Comparison of ENCODE assay signal across 18 cellular contexts in the genomic region with DNA sequence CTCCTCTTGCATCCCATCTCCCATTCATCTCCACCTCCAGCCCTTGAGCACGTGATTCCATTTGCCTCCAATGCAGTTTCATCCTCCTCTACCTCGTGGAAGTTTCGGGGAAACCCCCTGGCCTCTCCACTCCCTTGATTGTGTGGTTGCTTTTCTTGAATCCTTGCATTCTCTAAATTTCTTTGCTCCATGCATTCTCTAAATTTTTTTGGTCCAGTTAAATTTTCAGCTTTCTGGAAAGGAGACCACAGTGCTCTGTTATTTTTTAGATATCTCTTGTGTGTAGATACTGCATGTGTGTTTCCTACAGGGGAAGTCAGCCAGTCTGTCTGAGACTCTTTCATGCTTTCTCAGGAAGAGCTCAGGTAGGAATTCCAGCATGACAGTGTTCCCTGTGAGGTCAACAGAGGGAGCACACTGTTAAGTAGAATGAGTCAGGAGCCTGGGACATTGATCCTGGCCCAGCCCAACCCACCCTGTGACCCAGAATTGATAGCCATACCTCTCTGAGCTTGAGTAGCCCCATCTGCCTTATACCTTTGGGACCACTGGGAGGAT. TPM values are rescaled to one million over a fixed set of nuclear protein-coding genes. Genes with fewer than 3 reads are reported as not detected.
"Had no signal": no experiment of that assay in that cellular context is flagged by ENCODE, and none has a peak within 500 bp of the region (broad histone marks: within the 10 kb centered on the region; RNA-seq: fewer than 3 reads in every experiment).

No MANE protein-coding gene starts in this region.

- H3K27me3 ChIP-seq: right atrium auricular region, transverse colon had no signal

- H3K4me1 ChIP-seq: parathyroid adenoma, right atrium auricular region had no signal

- H3K27ac ChIP-seq: parathyroid adenoma, right atrium auricular region, transverse colon had no signal

- H3K36me3 ChIP-seq: right atrium auricular region had no signal

- H3K79me2 ChIP-seq: parathyroid adenoma had no signal

- H3K4me1 Mint-ChIP-seq: immature natural killer cell had no signal

- H3K4me3 Mint-ChIP-seq: activated CD4-positive, alpha-beta memory T cell treated with anti-CD3 and anti-CD28 coated beads for 36 hours; immature natural killer cell; stimulated activated naive B cell treated with anti-CD40 and anti-IgM and Interleukin-4, amounts not matched to agents 10 μg/mL and 1 μg/mL and 100 μg/mL, for 72 hours had no signal

- H3K4me3 ChIP-seq: right atrium auricular region, transverse colon had no signal

- H2AFZ ChIP-seq: parathyroid adenoma had no signal

- H3K27ac Mint-ChIP-seq: activated CD4-positive, alpha-beta memory T cell treated with anti-CD3 and anti-CD28 coated beads for 36 hours; immature natural killer cell; stimulated activated naive B cell treated with anti-CD40 and anti-IgM and Interleukin-4, amounts not matched to agents 10 μg/mL and 1 μg/mL and 100 μg/mL, for 72 hours had no signal

- H3K27me3 Mint-ChIP-seq: activated CD4-positive, alpha-beta memory T cell treated with anti-CD3 and anti-CD28 coated beads for 36 hours; stimulated activated naive B cell treated with anti-CD40 and anti-IgM and Interleukin-4, amounts not matched to agents 10 μg/mL and 1 μg/mL and 100 μg/mL, for 72 hours had no signal

- H3K9ac ChIP-seq: parathyroid adenoma had no signal

- DNase-seq: activated CD4-positive, alpha-beta memory T cell treated with anti-CD3 and anti-CD28 coated beads for 36 hours; activated naive CD4-positive, alpha-beta T cell treated with anti-CD3 and anti-CD28 coated beads, Interleukin-2, amount 50 U/mL, for 16 hours; activated T-cell treated with anti-CD3 and anti-CD28 coated beads for 4 hours; amniotic stem cell; cerebellar nuclear complex; dermis blood vessel endothelial cell; erythroblast; foreskin fibroblast; glutamatergic neuron; immature natural killer cell; SIG-M5; small intestine; stimulated activated naive B cell treated with anti-CD40 and anti-IgM and Interleukin-4, amounts not matched to agents 10 μg/mL and 1 μg/mL and 100 μg/mL, for 72 hours; substantia nigra; transverse colon had no signal

RNA-seq across cellular contexts. Expression of a gene that starts 52.8 kb away (rescaled TPM):
- total RNA-seq: activated CD4-positive, alpha-beta memory T cell treated with anti-CD3 and anti-CD28 coated beads for 36 hours; right atrium auricular region; T-helper 2 cell treated with Interferon-gamma antibody and Interleukin-4, amounts not matched to agents 100 ng/mL and 5 ng/mL, for 36 hours had no signal
